8 cellular contexts compared by ENCODE assay signal in the genomic region with DNA sequence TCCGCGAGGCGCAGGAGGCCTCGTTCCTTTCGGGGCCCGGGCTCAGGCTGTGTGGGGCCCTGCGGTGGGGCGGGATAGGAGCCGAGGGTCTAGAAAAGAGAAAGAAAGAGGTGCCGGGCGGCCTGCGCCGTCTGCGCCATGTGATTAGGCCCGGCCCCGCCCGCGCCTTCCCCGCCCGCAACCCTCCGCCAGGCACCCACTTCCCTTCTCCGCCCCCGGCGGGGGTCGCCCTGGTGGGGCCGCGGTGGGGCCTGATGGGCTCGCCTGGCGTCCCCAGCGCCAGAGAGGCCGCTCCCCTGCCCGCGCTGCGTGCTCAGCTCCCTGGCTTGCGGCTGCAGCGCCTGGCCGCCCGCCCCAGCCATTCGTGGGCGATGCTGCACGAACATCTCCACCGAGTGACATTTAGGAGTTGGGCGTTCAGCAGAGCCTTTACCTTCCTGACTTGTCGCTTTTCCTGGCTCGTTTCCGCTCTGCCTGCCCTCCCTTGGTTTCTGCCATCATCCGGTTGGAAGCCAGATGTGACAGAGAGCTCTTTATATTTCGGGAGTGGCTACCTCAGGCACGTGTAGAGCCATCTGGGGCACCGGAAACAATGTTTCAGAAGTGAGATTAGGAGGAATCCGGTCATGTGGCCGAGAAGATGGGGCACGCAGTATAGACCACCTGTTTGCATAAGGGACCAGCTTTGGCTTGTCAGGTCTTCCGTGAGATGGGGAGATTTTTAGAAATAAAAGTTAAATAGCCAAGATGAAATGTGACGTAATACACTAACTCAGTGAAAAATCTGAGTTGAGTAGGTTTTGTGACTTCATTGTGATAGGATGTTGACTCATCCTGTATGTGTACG. TPM values are rescaled to one million over a fixed set of nuclear protein-coding genes. Genes with fewer than 3 reads are reported as not detected.
A peak's percentile ranks its signal among the peaks of the same experiment; 100 is the strongest.
DNase-seq lines count a peak whose midpoint lies in the region; ATAC-seq, FAIRE-seq and TF ChIP-seq lines count a peak whose summit lies in the region.

No MANE protein-coding gene starts in this region.

- H3K4me3 ChIP-seq in AG10803 (ENCODE audit: low read length): peak overlapping the region; percentile 95
- H3K4me3 ChIP-seq in colonic mucosa: peak overlapping the region; percentile 95
- peak overlapping the region; percentile 85 to 97 (median 86) for H3K4me3 ChIP-seq in HepG2 (replicated peaks in 1 of 3; ENCODE audit: insufficient read depth in 1 of 3, low read depth in 2 of 3, low read length in 3 of 3)

- in situ Hi-C loops in HepG2 (cut with HindIII; ENCODE audit: extremely low pct_ligation_motif_present, low pct_unique_long_range_greater_than_20kb): no loop called here

- peaks cover 31% of the 10 kb centered on the region for H4K20me1 ChIP-seq in HepG2 (ENCODE audit: insufficient read depth, low read length)

- no peaks in the 10 kb centered on the region for H3K9me3 ChIP-seq in colonic mucosa
- no peaks in the 10 kb centered on the region for H3K9me3 ChIP-seq in HepG2 (ENCODE audit: low read length)

- H3K27me3 ChIP-seq in colonic mucosa: no peaks in the 10 kb centered on the region
- no peaks in the 10 kb centered on the region; a peak in 1 of 5 replicates for H3K27me3 ChIP-seq in HepG2 (ENCODE audit: control insufficient read depth in 1 of 2, insufficient read depth in 2 of 2, low read length in 2 of 2)

- TF ChIP-seq CTCF in AG10803 (conservative IDR thresholded peaks at IDR 0.05; ENCODE audit: low read length) (no peak), colonic mucosa (IDR thresholded peaks at IDR 0.05) (no peak), HepG2 (CRISPR knock-in tag; IDR thresholded peaks at IDR 0.05) (no peak; the same call in 1 of the 2 replicates)

- TF ChIP-seq POLR2A in HepG2 (IDR thresholded peaks at IDR 0.05; ENCODE audit: insufficient read depth in 1 of 2, low read depth in 2 of 2, low read length in 2 of 2): peak; percentile 43 to 78; a peak in 3 of 4 replicates

- H3K4me1 ChIP-seq in colonic mucosa (peaks cover 4% of the 10 kb centered on the region), HepG2 (ENCODE audit: insufficient read depth, low read length) (peaks cover 54% of the 10 kb centered on the region)

- peaks cover 57% of the 10 kb centered on the region for H3K79me2 ChIP-seq in HepG2 (ENCODE audit: insufficient read depth, low read length)

- H3K36me3 ChIP-seq in colonic mucosa (no peaks in the 10 kb centered on the region), HepG2 (replicated peaks in 1 of 2; ENCODE audit: control insufficient read depth in 1 of 2, insufficient read depth in 2 of 2, low read length in 2 of 2) (no peaks in the 10 kb centered on the region; a peak in 2 of 5 replicates)

- peak overlapping the region; percentile 82 for H3K4me2 ChIP-seq in HepG2 (ENCODE audit: low read depth, low read length)

- peak; percentile 18 for FAIRE-seq in HepG2 (lab: Jason Lieb, UNC)

- intact Hi-C loops in colonic mucosa (cut with DNase I): no loop called here
- intact Hi-C loops in HepG2 (cut with micrococcal nuclease; ENCODE audit: unreplicated experiment): loop anchor here (1.0 to 5.0 kb wide), 2 partner anchors 72 to 141 kb away; no protein-coding TSS in a partner anchor

- H3K9ac ChIP-seq in colonic mucosa (ENCODE audit: low read depth in 2 of 2, low read length in 2 of 2): peak overlapping the region; percentile 96 to 97
- peak overlapping the region; percentile 88 for H3K9ac ChIP-seq in HepG2 (ENCODE audit: insufficient read depth, low read depth, low read length)

- H3K27ac ChIP-seq in colonic mucosa (peak overlapping the region; percentile 99), HepG2 (ENCODE audit: extremely low read length, insufficient read depth, low read length) (peak overlapping the region; percentile 81)

- no peak overlapping the region for H2AFZ ChIP-seq in HepG2 (ENCODE audit: low read length)

- BruUV-seq in HepG2 (replicated peaks; lab: Mats Ljungman, UMichigan): TSS peak; percentile 83

- TF ChIP-seq RAD21 in HepG2 (CRISPR knock-in tag; IDR thresholded peaks at IDR 0.05): peak; percentile 37; the same call in 1 of the 2 replicates

- 1% methylated on average over 30 of the region's 56 CpGs for WGBS in HepG2 (ENCODE audit: low lambda C conversion rate)

- peak; percentile 56 for DNase-seq in AG10803 (ENCODE audit: low read depth)
- DNase-seq in NCI-H510A treated with DMSO at 0.1 percent for 48 hours (lab: John Stamatoyannopoulos, UW): peak; percentile 86
- DNase-seq in activated CD4-positive, alpha-beta T cell treated with anti-CD3 and anti-CD28 coated beads for 4 hours: peak; percentile 61 to 77
- peak; percentile 78 for DNase-seq in colonic mucosa
- peak; percentile 90 for DNase-seq in HepG2 (ENCODE audit: low spot score)
- DNase-seq in stimulated activated CD4-positive, alpha-beta T cell treated with anti-CD3 and anti-CD28 coated beads, Interleukin-4, amount 100 ng/mL, for 4 hours: peak; percentile 62 to 73

- POLR2A ChIA-PET in HepG2 (lab: Yijun Ruan, JAX): interaction anchor here (0.7 to 4.9 kb wide), 12 partner anchors 9 to 138 kb away, joined by 3 to 88 read pairs (median 4); no protein-coding TSS in a partner anchor

- ATAC-seq in GM19023 (IDR thresholded peaks at IDR 0.05; ENCODE audit: unreplicated experiment): peak; percentile 49
- ATAC-seq in HG03280 (IDR thresholded peaks at IDR 0.05; ENCODE audit: unreplicated experiment): peak; percentile 52
- ATAC-seq in HepG2: peak; percentile 64

- CTCF ChIA-PET in HepG2 (lab: Yijun Ruan, JAX; ENCODE audit: low intra/inter-chr PET ratio, low total read pairs): no interaction called here

- TF ChIP-seq EP300 in HepG2 (IDR thresholded peaks at IDR 0.05; ENCODE audit: low read depth in 2 of 2, low read length in 2 of 2) (0 out of 4 replicates have a peak, but pooled peaks of 1 of the 2 experiments have one; percentile 15), HepG2 (CRISPR knock-in tag; IDR thresholded peaks at IDR 0.05; ENCODE audit: borderline replicate concordance) (peak; percentile 63; the same call in 1 of the 2 replicates)

TF ChIP-seq in HepG2, 621 proteins besides CTCF, POLR2A, EP300 and RAD21 (continues in another document):
- peak; percentile 52; the same call in 1 of the 2 replicates for TF ChIP-seq ISL2 (CRISPR knock-in tag; IDR thresholded peaks at IDR 0.05)
- 0 out of 2 replicates have a peak, but pooled peaks have one; percentile 63 for TF ChIP-seq ZFP41 (CRISPR knock-in tag; IDR thresholded peaks at IDR 0.05; ENCODE audit: borderline replicate concordance)
- no peak for TF ChIP-seq ZNF572 (CRISPR knock-in tag; IDR thresholded peaks at IDR 0.05)
- peak; percentile 93; the same call in 1 of the 2 replicates for TF ChIP-seq NFKB2 (CRISPR knock-in tag; IDR thresholded peaks at IDR 0.05; ENCODE audit: borderline replicate concordance)

RNA-seq across cellular contexts. Expression of gene GLS, which starts 1.1 kb away (rescaled TPM):
- total RNA-seq in colonic mucosa (10 to 100 TPM; 50.5 to 72.3 TPM), HepG2 (2016; rRNA removed; fragmentation: Illumina TruSeq; extraction: Trizol) (183 and 212 TPM in 2 replicates)
- total RNA-seq in HepG2 (2016; cell fraction: cytosol; rRNA removed; fragmentation: Illumina TruSeq; extraction: Trizol; ENCODE audit: low read depth): 199 and 222 TPM in 2 replicates
- total RNA-seq in HepG2 (2016; cell fraction: insoluble cytoplasmic fraction; rRNA removed; fragmentation: Illumina TruSeq; extraction: Trizol): 184 and 207 TPM in 2 replicates
- 57.2 and 68.7 TPM in 2 replicates for total RNA-seq in HepG2 (2016; cell fraction: membrane; rRNA removed; fragmentation: Illumina TruSeq; extraction: Trizol)
- 199 and 219 TPM in 2 replicates for total RNA-seq in HepG2 (2016; cell fraction: nucleus; rRNA removed; fragmentation: Illumina TruSeq; extraction: Trizol)
- polyA plus RNA-seq in HepG2 (2011; rRNA removed): 65.4 and 78.6 TPM in 2 replicates
- 19.0 and 29.7 TPM in 2 replicates for polyA plus RNA-seq in HepG2 (2011; cell fraction: cytosol; rRNA removed)
- polyA plus RNA-seq in HepG2 (2011; cell fraction: nucleus; rRNA removed): 62.0 and 92.3 TPM in 2 replicates
- 76.8 and 87.2 TPM in 2 replicates for polyA plus RNA-seq in HepG2 (2012)
- polyA plus RNA-seq in HepG2 (2016; cell fraction: cytosol; fragmentation: Illumina TruSeq; extraction: Trizol; ENCODE audit: low read depth): 1.3 and 1.9 TPM in 2 replicates
- 88.6 and 101 TPM in 2 replicates for polyA plus RNA-seq in HepG2 (2016; cell fraction: insoluble cytoplasmic fraction; fragmentation: Illumina TruSeq; extraction: Trizol; ENCODE audit: low read depth)
- 5.8 and 6.9 TPM in 2 replicates for polyA plus RNA-seq in HepG2 (2016; cell fraction: membrane; fragmentation: Illumina TruSeq; extraction: Trizol; ENCODE audit: low read depth)
- polyA plus RNA-seq in HepG2 (2016; cell fraction: nucleus; fragmentation: Illumina TruSeq; extraction: Trizol; ENCODE audit: insufficient read depth, low read depth): 136 and 142 TPM in 2 replicates
- polyA minus RNA-seq in HepG2 (2011; rRNA and poly(A)+ RNA removed; ENCODE audit: low replicate concordance): 61.7 and 123 TPM in 2 replicates
- polyA minus RNA-seq in HepG2 (2011; cell fraction: cytosol; rRNA and poly(A)+ RNA removed): 94.5 and 101 TPM in 2 replicates
- polyA minus RNA-seq in HepG2 (2011; cell fraction: nucleus; rRNA and poly(A)+ RNA removed): 545 and 549 TPM in 2 replicates

Comparison
In these comparisons a context has a peak if more than half of its experiments do, and no peak if none do; other contexts are left out.
1. Peak in every context shown above with its lines: DNase-seq, ATAC-seq, H3K4me3 ChIP-seq and H3K27ac ChIP-seq.